ENCODE assay signal across 1 cellular context in genomic region chr16:47141773-47142468, GRCh38.
TF ChIP-seq lines count a peak whose summit lies in the region.

No MANE protein-coding gene starts in this region.

TF ChIP-seq in HepG2, 621 proteins besides CTCF, POLR2A, EP300 and RAD21 (continued from another document and continues in another):
- peak; percentile 34; the same call in 1 of the 2 replicates for TF ChIP-seq YEATS2 (CRISPR knock-in tag; IDR thresholded peaks at IDR 0.05; ENCODE audit: borderline replicate concordance)
- no peak for TF ChIP-seq MTA3 (CRISPR knock-in tag; IDR thresholded peaks at IDR 0.05)
- TF ChIP-seq, protein P1, sequence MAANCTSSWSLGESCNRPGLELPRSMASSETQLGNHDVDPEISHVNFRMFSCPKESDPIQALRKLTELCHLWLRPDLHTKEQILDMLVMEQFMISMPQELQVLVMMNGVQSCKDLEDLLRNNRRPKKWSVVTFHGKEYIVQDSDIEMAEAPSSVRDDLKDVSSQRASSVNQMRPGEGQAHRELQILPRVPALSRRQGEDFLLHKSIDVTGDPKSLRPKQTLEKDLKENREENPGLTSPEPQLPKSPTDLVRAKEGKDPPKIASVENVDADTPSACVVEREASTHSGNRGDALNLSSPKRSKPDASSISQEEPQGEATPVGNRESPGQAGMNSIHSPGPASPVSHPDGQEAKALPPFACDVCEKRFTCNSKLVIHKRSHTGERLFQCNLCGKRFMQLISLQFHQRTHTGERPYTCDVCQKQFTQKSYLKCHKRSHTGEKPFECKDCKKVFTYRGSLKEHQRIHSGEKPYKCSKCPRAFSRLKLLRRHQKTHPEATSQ (CRISPR knock-in tag; IDR thresholded peaks at IDR 0.05; ENCODE audit: borderline replicate concordance), result no peak
- no peak for TF ChIP-seq ZKSCAN1 (IDR thresholded peaks at IDR 0.05; ENCODE audit: low read length)
- no peak for TF ChIP-seq PAWR (CRISPR knock-in tag; IDR thresholded peaks at IDR 0.05; ENCODE audit: borderline replicate concordance)
- TF ChIP-seq DNMT3B (CRISPR knock-in tag; conservative IDR thresholded peaks at IDR 0.05), result no peak
- no peak for TF ChIP-seq YEATS4 (CRISPR knock-in tag; IDR thresholded peaks at IDR 0.05; ENCODE audit: borderline replicate concordance)
- no peak for TF ChIP-seq SALL2 (CRISPR knock-in tag; IDR thresholded peaks at IDR 0.05)
- TF ChIP-seq ETV5 (CRISPR knock-in tag; IDR thresholded peaks at IDR 0.05; ENCODE audit: borderline replicate concordance), result no peak
- TF ChIP-seq ZC3H13 (CRISPR knock-in tag; IDR thresholded peaks at IDR 0.05), result no peak
- TF ChIP-seq ZNF121 (CRISPR knock-in tag; IDR thresholded peaks at IDR 0.05), result no peak
- TF ChIP-seq ZBTB3 (CRISPR knock-in tag; IDR thresholded peaks at IDR 0.05; ENCODE audit: borderline replicate concordance, low read depth), result no peak
- no peak for TF ChIP-seq ZNF749 (CRISPR knock-in tag; IDR thresholded peaks at IDR 0.05; ENCODE audit: borderline replicate concordance)
- 0 out of 2 replicates have a peak, but pooled peaks have one; percentile 28 for TF ChIP-seq ZKSCAN8 (CRISPR knock-in tag; IDR thresholded peaks at IDR 0.05; ENCODE audit: borderline replicate concordance)
- TF ChIP-seq NFKBIZ (CRISPR knock-in tag; IDR thresholded peaks at IDR 0.05), result no peak
- TF ChIP-seq ZBTB38 (CRISPR knock-in tag; IDR thresholded peaks at IDR 0.05), result peak; percentile 44; the same call in 1 of the 2 replicates
- TF ChIP-seq ETV6 (CRISPR knock-in tag; conservative IDR thresholded peaks at IDR 0.05), result no peak
- TF ChIP-seq POGZ (CRISPR knock-in tag; IDR thresholded peaks at IDR 0.05), result peak; percentile 81
- no peak for TF ChIP-seq GFI1 (CRISPR knock-in tag; IDR thresholded peaks at IDR 0.05; ENCODE audit: borderline replicate concordance)
- TF ChIP-seq, protein P2, sequence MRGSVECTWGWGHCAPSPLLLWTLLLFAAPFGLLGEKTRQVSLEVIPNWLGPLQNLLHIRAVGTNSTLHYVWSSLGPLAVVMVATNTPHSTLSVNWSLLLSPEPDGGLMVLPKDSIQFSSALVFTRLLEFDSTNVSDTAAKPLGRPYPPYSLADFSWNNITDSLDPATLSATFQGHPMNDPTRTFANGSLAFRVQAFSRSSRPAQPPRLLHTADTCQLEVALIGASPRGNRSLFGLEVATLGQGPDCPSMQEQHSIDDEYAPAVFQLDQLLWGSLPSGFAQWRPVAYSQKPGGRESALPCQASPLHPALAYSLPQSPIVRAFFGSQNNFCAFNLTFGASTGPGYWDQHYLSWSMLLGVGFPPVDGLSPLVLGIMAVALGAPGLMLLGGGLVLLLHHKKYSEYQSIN (CRISPR knock-in tag; IDR thresholded peaks at IDR 0.05; ENCODE audit: borderline replicate concordance), result no peak
- no peak for TF ChIP-seq ZNF263 (CRISPR knock-in tag; IDR thresholded peaks at IDR 0.05)
- TF ChIP-seq KMT2B (CRISPR knock-in tag; IDR thresholded peaks at IDR 0.05), result 0 out of 2 replicates have a peak, but pooled peaks have one; percentile 11
- no peak for TF ChIP-seq CREBL2 (CRISPR knock-in tag; IDR thresholded peaks at IDR 0.05; ENCODE audit: borderline replicate concordance)
- no peak for TF ChIP-seq ZNF234 (CRISPR knock-in tag; conservative IDR thresholded peaks at IDR 0.05)
- TF ChIP-seq TCF12 (IDR thresholded peaks at IDR 0.05), result no peak
- TF ChIP-seq TCF12 (CRISPR knock-in tag; IDR thresholded peaks at IDR 0.05), result no peak
- TF ChIP-seq, protein P3, sequence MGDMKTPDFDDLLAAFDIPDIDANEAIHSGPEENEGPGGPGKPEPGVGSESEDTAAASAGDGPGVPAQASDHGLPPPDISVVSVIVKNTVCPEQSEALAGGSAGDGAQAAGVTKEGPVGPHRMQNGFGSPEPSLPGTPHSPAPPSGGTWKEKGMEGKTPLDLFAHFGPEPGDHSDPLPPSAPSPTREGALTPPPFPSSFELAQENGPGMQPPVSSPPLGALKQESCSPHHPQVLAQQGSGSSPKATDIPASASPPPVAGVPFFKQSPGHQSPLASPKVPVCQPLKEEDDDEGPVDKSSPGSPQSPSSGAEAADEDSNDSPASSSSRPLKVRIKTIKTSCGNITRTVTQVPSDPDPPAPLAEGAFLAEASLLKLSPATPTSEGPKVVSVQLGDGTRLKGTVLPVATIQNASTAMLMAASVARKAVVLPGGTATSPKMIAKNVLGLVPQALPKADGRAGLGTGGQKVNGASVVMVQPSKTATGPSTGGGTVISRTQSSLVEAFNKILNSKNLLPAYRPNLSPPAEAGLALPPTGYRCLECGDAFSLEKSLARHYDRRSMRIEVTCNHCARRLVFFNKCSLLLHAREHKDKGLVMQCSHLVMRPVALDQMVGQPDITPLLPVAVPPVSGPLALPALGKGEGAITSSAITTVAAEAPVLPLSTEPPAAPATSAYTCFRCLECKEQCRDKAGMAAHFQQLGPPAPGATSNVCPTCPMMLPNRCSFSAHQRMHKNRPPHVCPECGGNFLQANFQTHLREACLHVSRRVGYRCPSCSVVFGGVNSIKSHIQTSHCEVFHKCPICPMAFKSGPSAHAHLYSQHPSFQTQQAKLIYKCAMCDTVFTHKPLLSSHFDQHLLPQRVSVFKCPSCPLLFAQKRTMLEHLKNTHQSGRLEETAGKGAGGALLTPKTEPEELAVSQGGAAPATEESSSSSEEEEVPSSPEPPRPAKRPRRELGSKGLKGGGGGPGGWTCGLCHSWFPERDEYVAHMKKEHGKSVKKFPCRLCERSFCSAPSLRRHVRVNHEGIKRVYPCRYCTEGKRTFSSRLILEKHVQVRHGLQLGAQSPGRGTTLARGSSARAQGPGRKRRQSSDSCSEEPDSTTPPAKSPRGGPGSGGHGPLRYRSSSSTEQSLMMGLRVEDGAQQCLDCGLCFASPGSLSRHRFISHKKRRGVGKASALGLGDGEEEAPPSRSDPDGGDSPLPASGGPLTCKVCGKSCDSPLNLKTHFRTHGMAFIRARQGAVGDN (CRISPR knock-in tag; IDR thresholded peaks at IDR 0.05), result peak; percentile 17; the same call in 1 of the 2 replicates
- TF ChIP-seq, protein P4, sequence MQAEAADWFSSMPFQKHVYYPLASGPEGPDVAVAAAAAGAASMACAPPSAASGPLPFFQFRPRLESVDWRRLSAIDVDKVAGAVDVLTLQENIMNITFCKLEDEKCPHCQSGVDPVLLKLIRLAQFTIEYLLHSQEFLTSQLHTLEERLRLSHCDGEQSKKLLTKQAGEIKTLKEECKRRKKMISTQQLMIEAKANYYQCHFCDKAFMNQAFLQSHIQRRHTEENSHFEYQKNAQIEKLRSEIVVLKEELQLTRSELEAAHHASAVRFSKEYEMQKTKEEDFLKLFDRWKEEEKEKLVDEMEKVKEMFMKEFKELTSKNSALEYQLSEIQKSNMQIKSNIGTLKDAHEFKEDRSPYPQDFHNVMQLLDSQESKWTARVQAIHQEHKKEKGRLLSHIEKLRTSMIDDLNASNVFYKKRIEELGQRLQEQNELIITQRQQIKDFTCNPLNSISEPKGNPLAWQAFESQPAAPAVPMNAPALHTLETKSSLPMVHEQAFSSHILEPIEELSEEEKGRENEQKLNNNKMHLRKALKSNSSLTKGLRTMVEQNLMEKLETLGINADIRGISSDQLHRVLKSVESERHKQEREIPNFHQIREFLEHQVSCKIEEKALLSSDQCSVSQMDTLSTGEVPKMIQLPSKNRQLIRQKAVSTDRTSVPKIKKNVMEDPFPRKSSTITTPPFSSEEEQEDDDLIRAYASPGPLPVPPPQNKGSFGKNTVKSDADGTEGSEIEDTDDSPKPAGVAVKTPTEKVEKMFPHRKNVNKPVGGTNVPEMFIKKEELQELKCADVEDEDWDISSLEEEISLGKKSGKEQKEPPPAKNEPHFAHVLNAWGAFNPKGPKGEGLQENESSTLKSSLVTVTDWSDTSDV (CRISPR knock-in tag; IDR thresholded peaks at IDR 0.05), result no peak
- no peak for TF ChIP-seq HOXA9 (CRISPR knock-in tag; IDR thresholded peaks at IDR 0.05; ENCODE audit: borderline replicate concordance)
- TF ChIP-seq SNRNP70 (IDR thresholded peaks at IDR 0.05; ENCODE audit: low read depth, low read length), result no peak
- no peak for TF ChIP-seq KIAA2018 (CRISPR knock-in tag; IDR thresholded peaks at IDR 0.05; ENCODE audit: borderline replicate concordance)
- TF ChIP-seq CCDC6 (CRISPR knock-in tag; IDR thresholded peaks at IDR 0.05), result no peak
- no peak for TF ChIP-seq ZNF75D (CRISPR knock-in tag; IDR thresholded peaks at IDR 0.05; ENCODE audit: borderline replicate concordance)
- no peak for TF ChIP-seq ZNF296 (CRISPR knock-in tag; conservative IDR thresholded peaks at IDR 0.05)
- TF ChIP-seq TCF7L2 (IDR thresholded peaks at IDR 0.05; ENCODE audit: low read depth, low read length), result no peak
- TF ChIP-seq HHEX (CRISPR knock-in tag; IDR thresholded peaks at IDR 0.05), result no peak
- no peak for TF ChIP-seq RBFOX2 (IDR thresholded peaks at IDR 0.05; ENCODE audit: low read depth, low read length)
- TF ChIP-seq NONO (IDR thresholded peaks at IDR 0.05), result no peak
- peak; percentile 46; the same call in 1 of the 2 replicates for TF ChIP-seq NONO (CRISPR knock-in tag; conservative IDR thresholded peaks at IDR 0.05)
- peak; percentile 41; the same call in 1 of the 2 replicates for TF ChIP-seq ZFP37 (CRISPR knock-in tag; IDR thresholded peaks at IDR 0.05; ENCODE audit: borderline replicate concordance)
- no peak for TF ChIP-seq ZNF256 (CRISPR knock-in tag; conservative IDR thresholded peaks at IDR 0.05)
- TF ChIP-seq FUBP1 (CRISPR knock-in tag; IDR thresholded peaks at IDR 0.05; ENCODE audit: borderline replicate concordance), result no peak
